ENCODE assay signal across 9 cellular contexts in the genomic region with DNA sequence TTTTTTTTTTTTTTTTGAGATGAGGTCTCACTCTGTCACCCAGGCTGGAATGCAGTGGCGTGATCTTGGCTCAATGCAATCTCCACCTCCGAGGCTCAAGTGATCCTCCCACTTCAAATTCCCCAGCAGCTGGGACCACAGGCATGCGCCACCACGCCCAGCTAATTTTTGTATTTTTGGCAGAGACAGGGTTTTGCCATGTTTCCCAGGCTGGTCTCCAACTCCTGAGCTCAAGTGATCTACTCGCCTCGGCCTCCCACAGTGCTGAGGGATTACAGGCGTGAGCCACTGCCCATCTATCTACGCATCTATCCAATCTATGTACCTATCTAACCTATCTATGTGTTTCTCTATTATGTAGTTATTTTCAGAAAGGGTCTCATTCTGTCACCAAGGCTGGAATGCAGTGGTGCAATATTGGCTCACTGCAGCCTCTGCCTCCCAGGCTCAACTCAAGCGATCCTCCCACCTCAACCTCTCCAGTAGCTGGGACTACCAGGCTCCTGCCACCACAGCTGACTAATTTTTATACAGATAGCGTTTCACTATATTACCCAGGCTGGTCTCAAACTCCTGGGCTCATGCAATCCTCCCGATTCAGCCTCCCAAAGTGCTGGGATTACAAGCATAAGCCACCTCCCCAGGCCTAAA. TPM values are rescaled to one million over a fixed set of nuclear protein-coding genes. Genes with fewer than 3 reads are reported as not detected.
A peak's percentile ranks its signal among the peaks of the same experiment; 100 is the strongest.
DNase-seq lines count a peak whose midpoint lies in the region; ATAC-seq and TF ChIP-seq lines count a peak whose summit lies in the region.
"Had no signal": no experiment of that assay in that cellular context is flagged by ENCODE, and none has a peak within 500 bp of the region (broad histone marks: within the 10 kb centered on the region; RNA-seq: fewer than 3 reads in every experiment).

No MANE protein-coding gene starts in this region.

- no peak for TF ChIP-seq CTCF in AG04449 (IDR thresholded peaks at IDR 0.05; ENCODE audit: insufficient read depth, low read length, missing control alignments)
- TF ChIP-seq CTCF in MCF 10A (IDR thresholded peaks at IDR 0.05; ENCODE audit: unreplicated experiment), result no peak

- H3K4me1 Mint-ChIP-seq in MCF 10A (ENCODE audit: insufficient read depth, unreplicated experiment) (peaks cover 20% of the 10 kb centered on the region), memory B cell (peaks cover 23% of the 10 kb centered on the region)

- intact Hi-C loops in MCF 10A (cut with micrococcal nuclease), result loop anchor here (1.0 to 5.0 kb wide), 2 partner anchors 20 to 34 kb away; a partner anchor contains a TSS

- DNase-seq in AG04449 (ENCODE audit: low read depth, low spot score), result peak; percentile 53
- DNase-seq in HK-2 (ENCODE audit: unreplicated experiment), result peak; percentile 30
- DNase-seq in MCF 10A (ENCODE audit: unreplicated experiment), result peak; percentile 84
- DNase-seq in memory B cell (ENCODE audit: low spot score in 2 of 2), result no peak
- no peak for DNase-seq in NCI-H2196 (lab: John Stamatoyannopoulos, UW; ENCODE audit: unreplicated experiment)
- DNase-seq in H7, result no peak

- no peak overlapping the region for H3K4me3 ChIP-seq in AG04449 (ENCODE audit: low read depth, low read length)
- no peak overlapping the region for H3K4me3 ChIP-seq in H7 (ENCODE audit: insufficient read depth, low read depth, low read length)

- CTCF ChIA-PET in AG04449 (lab: Yijun Ruan, JAX), result interaction anchor here (1.2 to 1.6 kb wide), 2 partner anchors 16 to 58 kb away, joined by 3 to 4 read pairs; no protein-coding TSS in a partner anchor
- CTCF ChIA-PET in MCF 10A (lab: Yijun Ruan, JAX), result interaction anchor here (1.3 kb wide), 1 partner anchor 71 kb away, joined by 4 read pairs; no protein-coding TSS in a partner anchor

- POLR2A ChIA-PET in AG04449 (lab: Yijun Ruan, JAX), result interaction anchor here (0.7 to 2.2 kb wide), 5 partner anchors 20 to 71 kb away, joined by 4 to 7 read pairs (median 4); a partner anchor contains a TSS
- POLR2A ChIA-PET in MCF 10A (lab: Yijun Ruan, JAX), result interaction anchor here (0.6 to 2.9 kb wide), 8 partner anchors 10 to 358 kb away, joined by 3 to 13 read pairs (median 3); a partner anchor contains a TSS

- peak overlapping the region; percentile 9 for H3K4me3 Mint-ChIP-seq in MCF 10A (ENCODE audit: unreplicated experiment)
- H3K4me3 Mint-ChIP-seq in memory B cell, result peak overlapping the region; percentile 17

- ATAC-seq in memory B cell (ENCODE audit: low read depth) (no peak), GM19397 (IDR thresholded peaks at IDR 0.05; ENCODE audit: unreplicated experiment) (no peak), HG03571 (IDR thresholded peaks at IDR 0.05; ENCODE audit: unreplicated experiment) (no peak)

- no peaks in the 10 kb centered on the region for H3K27me3 Mint-ChIP-seq in MCF 10A (ENCODE audit: insufficient read depth, unreplicated experiment)
- no peaks in the 10 kb centered on the region for H3K27me3 Mint-ChIP-seq in memory B cell
- H3K27me3 Mint-ChIP-seq: progenitor cell of endocrine pancreas had no signal

- H3K36me3 Mint-ChIP-seq in MCF 10A (ENCODE audit: insufficient read depth, unreplicated experiment) (peaks cover 28% of the 10 kb centered on the region), memory B cell (peaks cover 18% of the 10 kb centered on the region)

- no peaks in the 10 kb centered on the region for H3K27me3 ChIP-seq in H7 (ENCODE audit: control insufficient read depth, insufficient read depth, low read length)

- H3K9me3 Mint-ChIP-seq in MCF 10A (ENCODE audit: unreplicated experiment) (no peaks in the 10 kb centered on the region), memory B cell (peaks cover 6% of the 10 kb centered on the region)

- H3K27ac Mint-ChIP-seq in MCF 10A (ENCODE audit: low read depth, unreplicated experiment), result peak overlapping the region; percentile 70
- H3K27ac Mint-ChIP-seq in memory B cell, result peak overlapping the region; percentile 17
- H3K27ac Mint-ChIP-seq: progenitor cell of endocrine pancreas had no signal

- no TSS peak for BruUV-seq in MCF 10A (replicated peaks; lab: Mats Ljungman, UMichigan)

- H3K36me3 ChIP-seq in H7 (replicated peaks; ENCODE audit: control insufficient read depth, insufficient read depth, low read length), result peaks cover 10% of the 10 kb centered on the region

RNA-seq across cellular contexts. Expression of a gene that starts 20.2 kb away (rescaled TPM):
- 576 and 589 TPM in 2 replicates for total RNA-seq in MCF 10A (2022)
- total RNA-seq in H7 (2014; rRNA removed; shearing (Covaris generic)), result 222 and 298 TPM in 2 replicates

RNA-seq across cellular contexts. Expression of a gene that starts 33.4 kb away (rescaled TPM):
- total RNA-seq in MCF 10A (2022), result 273 and 298 TPM in 2 replicates
- total RNA-seq in H7 (2014; rRNA removed; shearing (Covaris generic)), result 377 and 386 TPM in 2 replicates

RNA-seq across cellular contexts. Expression of a gene that starts 33.8 kb away (rescaled TPM):
- 14.0 and 17.2 TPM in 2 replicates for total RNA-seq in MCF 10A (2022)
- 5.8 and 10.9 TPM in 2 replicates for total RNA-seq in H7 (2014; rRNA removed; shearing (Covaris generic))

RNA-seq across cellular contexts. Expression of a gene that starts 38.5 kb away (rescaled TPM):
- total RNA-seq in MCF 10A (2022), result 52.6 and 54.1 TPM in 2 replicates
- total RNA-seq in H7 (2014; rRNA removed; shearing (Covaris generic)), result 9.6 and 10.7 TPM in 2 replicates

RNA-seq across cellular contexts. Expression of a gene that starts 43.9 kb away (rescaled TPM):
- 3.7 and 4.9 TPM in 2 replicates for total RNA-seq in MCF 10A (2022)
- 48.1 and 60.4 TPM in 2 replicates for total RNA-seq in H7 (2014; rRNA removed; shearing (Covaris generic))

Comparison
In these comparisons a context has a peak if more than half of its experiments do, and no peak if none do; other contexts are left out.
1. DNase-seq: peak in AG04449 (single experiment), HK-2 (single experiment) and MCF 10A (single experiment); none in memory B cell (0 of 2), NCI-H2196 (single experiment) and H7 (single experiment).